In the genomic region with DNA sequence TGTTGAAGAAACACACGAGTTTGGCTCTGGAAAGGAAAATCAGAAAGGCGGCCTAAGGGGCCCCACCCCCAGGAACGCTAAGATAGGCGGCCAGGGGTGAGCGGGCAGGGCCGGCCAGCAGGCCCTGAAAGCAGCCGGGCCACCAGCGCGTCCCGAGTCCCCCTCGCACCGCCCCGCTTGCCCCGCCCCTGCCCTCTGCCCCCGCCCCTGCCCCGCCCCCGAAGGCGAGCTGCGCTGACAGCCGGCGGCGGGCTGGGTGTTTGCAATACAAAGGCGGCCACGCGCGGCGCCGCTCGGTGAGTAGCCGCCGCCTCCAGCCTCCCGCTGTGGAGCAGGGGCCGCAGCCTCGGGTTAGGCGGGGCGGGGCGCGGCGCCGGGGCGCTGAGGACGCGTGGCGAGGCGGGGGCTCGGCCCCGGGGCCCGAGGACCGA, we compare ENCODE assay signal across 8 cellular contexts. TPM values are rescaled to one million over a fixed set of nuclear protein-coding genes. Genes with fewer than 3 reads are reported as not detected.
DNase-seq lines count a peak whose midpoint lies in the region; ATAC-seq and TF ChIP-seq lines count a peak whose summit lies in the region.

A gene with protein sequence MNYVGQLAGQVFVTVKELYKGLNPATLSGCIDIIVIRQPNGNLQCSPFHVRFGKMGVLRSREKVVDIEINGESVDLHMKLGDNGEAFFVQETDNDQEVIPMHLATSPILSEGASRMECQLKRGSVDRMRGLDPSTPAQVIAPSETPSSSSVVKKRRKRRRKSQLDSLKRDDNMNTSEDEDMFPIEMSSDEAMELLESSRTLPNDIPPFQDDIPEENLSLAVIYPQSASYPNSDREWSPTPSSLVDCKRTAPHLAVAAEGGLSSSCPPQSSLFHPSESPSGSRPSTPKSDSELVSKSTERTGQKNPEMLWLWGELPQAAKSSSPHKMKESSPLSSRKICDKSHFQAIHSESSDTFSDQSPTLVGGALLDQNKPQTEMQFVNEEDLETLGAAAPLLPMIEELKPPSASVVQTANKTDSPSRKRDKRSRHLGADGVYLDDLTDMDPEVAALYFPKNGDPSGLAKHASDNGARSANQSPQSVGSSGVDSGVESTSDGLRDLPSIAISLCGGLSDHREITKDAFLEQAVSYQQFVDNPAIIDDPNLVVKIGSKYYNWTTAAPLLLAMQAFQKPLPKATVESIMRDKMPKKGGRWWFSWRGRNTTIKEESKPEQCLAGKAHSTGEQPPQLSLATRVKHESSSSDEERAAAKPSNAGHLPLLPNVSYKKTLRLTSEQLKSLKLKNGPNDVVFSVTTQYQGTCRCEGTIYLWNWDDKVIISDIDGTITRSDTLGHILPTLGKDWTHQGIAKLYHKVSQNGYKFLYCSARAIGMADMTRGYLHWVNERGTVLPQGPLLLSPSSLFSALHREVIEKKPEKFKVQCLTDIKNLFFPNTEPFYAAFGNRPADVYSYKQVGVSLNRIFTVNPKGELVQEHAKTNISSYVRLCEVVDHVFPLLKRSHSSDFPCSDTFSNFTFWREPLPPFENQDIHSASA (plus strand): TSS at position 257 of the 431 bp plus-strand sequence. CDS start 18,910 bp downstream, outside the sequence.

- H3K27ac ChIP-seq in SK-N-SH (ENCODE audit: low read depth in 2 of 2, low read length in 1 of 2) (peak within 1 kb of the TSS; percentile 58 to 92; a peak in 3 of 4 replicates), gastroesophageal sphincter (peak within 1 kb of the TSS; percentile 86 to 96 (median 95)), substantia nigra (ENCODE audit: low read depth, low read length, poor library complexity, severe bottlenecking) (peak within 1 kb of the TSS; percentile 59)

- H3K27me3 Mint-ChIP-seq in activated naive CD4-positive, alpha-beta T cell treated with anti-CD3 and anti-CD28 coated beads, Interleukin-2, amount 10 ng/mL, durations not matched to agents 7 days and 5 days, result no peaks in the 10 kb centered on the region

- H3F3A ChIP-seq in SK-N-SH (replicated peaks; ENCODE audit: insufficient read depth), result peaks cover 3% of the 10 kb centered on the region

- H3K79me2 ChIP-seq in SK-N-SH (ENCODE audit: insufficient read depth), result peaks cover 43% of the 10 kb centered on the region

- H3K4me1 ChIP-seq in SK-N-SH (ENCODE audit: control insufficient read depth in 1 of 2, insufficient read depth in 2 of 2, low read depth in 1 of 2, low read length in 1 of 2), result peaks cover 25 to 66% of the 10 kb centered on the region in 2 experiments
- peaks cover 0 to 75% (median 23%) of the 10 kb centered on the region in 3 donors for H3K4me1 ChIP-seq in gastroesophageal sphincter

- H3K36me3 ChIP-seq in SK-N-SH (replicated peaks in 1 of 2; ENCODE audit: control insufficient read depth in 1 of 2, insufficient read depth in 2 of 2, low read length in 1 of 2) (no peaks in the 10 kb centered on the region), gastroesophageal sphincter (no peaks in the 10 kb centered on the region)

- peak within 1 kb of the TSS; percentile 86 for H3K4me3 Mint-ChIP-seq in activated naive CD4-positive, alpha-beta T cell treated with anti-CD3 and anti-CD28 coated beads, Interleukin-2, amount 10 ng/mL, durations not matched to agents 7 days and 5 days

- H3K4me1 Mint-ChIP-seq in activated naive CD4-positive, alpha-beta T cell treated with anti-CD3 and anti-CD28 coated beads, Interleukin-2, amount 10 ng/mL, durations not matched to agents 7 days and 5 days, result peaks cover 75% of the 10 kb centered on the region

- H3K9ac ChIP-seq in SK-N-SH, result peak within 1 kb of the TSS; percentile 79

- H3K9me2 ChIP-seq in SK-N-SH, result no peaks in the 10 kb centered on the region

- POLR2A ChIA-PET in SK-N-SH (lab: Yijun Ruan, JAX), result interaction anchor here (1.1 to 2.8 kb wide), 7 partner anchors 18 to 53 kb away, joined by 3 to 12 read pairs (median 8); no protein-coding TSS in a partner anchor

- H3K27me3 ChIP-seq in SK-N-SH (ENCODE audit: insufficient read depth) (no peaks in the 10 kb centered on the region), gastroesophageal sphincter (no peaks in the 10 kb centered on the region)

- no peak; the same call in 1 of the 2 replicates for TF ChIP-seq RAD21 in SK-N-SH (IDR thresholded peaks at IDR 0.05; ENCODE audit: low read length)

- H3K4me2 ChIP-seq in SK-N-SH, result peak within 1 kb of the TSS; percentile 95

- TF ChIP-seq EP300 in SK-N-SH (IDR thresholded peaks at IDR 0.05; ENCODE audit: borderline replicate concordance in 1 of 2, low read depth in 1 of 2, low read length in 1 of 2), result peak in 1 of 2 experiments; percentile 7; a peak in 1 of 4 replicates
- TF ChIP-seq EP300 in gastroesophageal sphincter (IDR thresholded peaks at IDR 0.05), result no peak

- TF ChIP-seq CTCF in SK-N-SH (IDR thresholded peaks at IDR 0.05) (no peak), gastroesophageal sphincter (IDR thresholded peaks at IDR 0.05) (peak in 3 of 4 experiments; percentile 23 to 44 (median 30))

- peak; percentile 80 for ATAC-seq in gastroesophageal sphincter

- peaks cover 38% of the 10 kb centered on the region for H4K20me1 ChIP-seq in SK-N-SH (ENCODE audit: insufficient read depth)

- CTCF ChIA-PET in SK-N-SH (lab: Yijun Ruan, JAX), result interaction anchor here (0.7 to 32.6 kb wide), 15 partner anchors 8 to 269 kb away, joined by 3 to 873 read pairs (median 8); no protein-coding TSS in a partner anchor
- CTCF ChIA-PET in activated naive CD4-positive, alpha-beta T cell treated with anti-CD3 and anti-CD28 coated beads, Interleukin-2, amount 10 ng/mL, durations not matched to agents 7 days and 5 days (lab: Charles Lee), result interaction anchor here (1.2 to 20.7 kb wide), 7 partner anchors 8 to 164 kb away, joined by 4 to 285 read pairs (median 10); no protein-coding TSS in a partner anchor

- in situ Hi-C loops in G401 (cut with HindIII; ENCODE audit: low sequenced_read_pairs), result no loop called here

- H3K27ac Mint-ChIP-seq in activated naive CD4-positive, alpha-beta T cell treated with anti-CD3 and anti-CD28 coated beads, Interleukin-2, amount 10 ng/mL, durations not matched to agents 7 days and 5 days, result peak within 1 kb of the TSS; percentile 95

- H2AFZ ChIP-seq in SK-N-SH (ENCODE audit: low read depth), result peak within 1 kb of the TSS; percentile 55; the same call in 1 of the 2 replicates

- no peaks in the 10 kb centered on the region for H3K36me3 Mint-ChIP-seq in activated naive CD4-positive, alpha-beta T cell treated with anti-CD3 and anti-CD28 coated beads, Interleukin-2, amount 10 ng/mL, durations not matched to agents 7 days and 5 days

- 0% methylated on average over 6 of the region's 49 CpGs for WGBS in SK-N-SH (ENCODE audit: low lambda C conversion rate)
- WGBS in gastroesophageal sphincter (ENCODE audit: low coverage in 1 of 2), 2 donors, result no CpG with 5 or more reads among the region's 49 CpGs

- H3K9me3 Mint-ChIP-seq in activated naive CD4-positive, alpha-beta T cell treated with anti-CD3 and anti-CD28 coated beads, Interleukin-2, amount 10 ng/mL, durations not matched to agents 7 days and 5 days, result no peaks in the 10 kb centered on the region

- H3K4me3 ChIP-seq in SK-N-SH (ENCODE audit: low read depth in 2 of 2, low read length in 1 of 2), result peak within 1 kb of the TSS; percentile 72 to 92
- peak within 1 kb of the TSS; percentile 86 to 92 for H3K4me3 ChIP-seq in gastroesophageal sphincter

- H3K9me3 ChIP-seq in SK-N-SH (no peaks in the 10 kb centered on the region), gastroesophageal sphincter (no peaks in the 10 kb centered on the region)

- DNase-seq in G401 (ENCODE audit: low spot score), result peak; percentile 91
- DNase-seq in H4 (ENCODE audit: low spot score), result peak; percentile 58
- DNase-seq in M059J (ENCODE audit: low read depth), result peak; percentile 77
- DNase-seq in SK-N-SH, result peak; percentile 99
- peak; percentile 90 for DNase-seq in activated naive CD4-positive, alpha-beta T cell treated with anti-CD3 and anti-CD28 coated beads, Interleukin-2, amount 10 ng/mL, durations not matched to agents 7 days and 5 days
- DNase-seq in nucleus accumbens (lab: John Stamatoyannopoulos, UW), result peak; percentile 20 to 95 (median 85)
- peak; percentile 38 to 97 (median 86) for DNase-seq in substantia nigra (lab: John Stamatoyannopoulos, UW)

- peak; percentile 67 to 80 for TF ChIP-seq POLR2A in gastroesophageal sphincter (IDR thresholded peaks at IDR 0.05)

TF ChIP-seq in SK-N-SH, 30 proteins besides CTCF, POLR2A, EP300 and RAD21 (continues in another document):
- TF ChIP-seq RXRA (IDR thresholded peaks at IDR 0.05; ENCODE audit: borderline replicate concordance, low read depth) (no peak), MXI1 (IDR thresholded peaks at IDR 0.05; ENCODE audit: low read depth, low read length) (peak; percentile 97), CHD2 (IDR thresholded peaks at IDR 0.05; ENCODE audit: low read length, partially characterized antibody) (peak; percentile 42), ELF1 (IDR thresholded peaks at IDR 0.05) (no peak), FOXJ3 (CRISPR knock-in tag; IDR thresholded peaks at IDR 0.05) (no peak), MAX (IDR thresholded peaks at IDR 0.05; ENCODE audit: low read depth) (peak; percentile 91; the same call in 1 of the 2 replicates), MEF2A (IDR thresholded peaks at IDR 0.05; ENCODE audit: borderline replicate concordance, low read depth) (no peak), TAF1 (IDR thresholded peaks at IDR 0.05; ENCODE audit: borderline replicate concordance, low read depth, low read length) (peak; percentile 81), GABPA (IDR thresholded peaks at IDR 0.05; ENCODE audit: low read depth) (no peak)

RNA-seq across cellular contexts. Expression of the gene that starts here (rescaled TPM):
- total RNA-seq in G401 (2014; rRNA removed; shearing (Covaris generic)), result 12.7 and 30.4 TPM in 2 replicates
- total RNA-seq in H4 (2014; rRNA removed; shearing (Covaris generic)), result 21.1 and 27.9 TPM in 2 replicates
- total RNA-seq in M059J (2014; rRNA removed; shearing (Covaris generic)), result 23.2 and 33.2 TPM in 2 replicates
- polyA plus RNA-seq in SK-N-SH (2012; rRNA removed), result 22.1 and 28.2 TPM in 2 replicates
- polyA plus RNA-seq in SK-N-SH (2012; cell fraction: cytosol; rRNA removed), result 14.9 and 17.7 TPM in 2 replicates
- 60.5 and 67.4 TPM in 2 replicates for polyA plus RNA-seq in SK-N-SH (2012; cell fraction: nucleus; rRNA removed)
- 10 to 100 TPM; 47.3 to 70.1 (median 50.0) TPM for total RNA-seq in gastroesophageal sphincter

Comparison
In these comparisons a context has a peak if more than half of its experiments do, and no peak if none do; other contexts are left out.
1. Peak in every context shown above with its lines: DNase-seq, ATAC-seq, H3K4me3 ChIP-seq and H3K27ac ChIP-seq.